7 cellular contexts compared by ENCODE assay signal in genomic region chr7:47259682-47260081, GRCh38.
"Had no signal": no experiment of that assay in that cellular context is flagged by ENCODE, and none has a peak within 500 bp of the region (broad histone marks: within the 10 kb centered on the region; RNA-seq: fewer than 3 reads in every experiment).

No MANE protein-coding gene starts in this region.

- ATAC-seq: GM12878 had no signal

- H3K4me3 ChIP-seq: GM12878 had no signal

- DNase-seq: GDM1, GF-D8 had no signal

- FAIRE-seq: G401.6, GM12878, GM12892, GM18507, GM19239 had no signal
